In the genomic region with DNA sequence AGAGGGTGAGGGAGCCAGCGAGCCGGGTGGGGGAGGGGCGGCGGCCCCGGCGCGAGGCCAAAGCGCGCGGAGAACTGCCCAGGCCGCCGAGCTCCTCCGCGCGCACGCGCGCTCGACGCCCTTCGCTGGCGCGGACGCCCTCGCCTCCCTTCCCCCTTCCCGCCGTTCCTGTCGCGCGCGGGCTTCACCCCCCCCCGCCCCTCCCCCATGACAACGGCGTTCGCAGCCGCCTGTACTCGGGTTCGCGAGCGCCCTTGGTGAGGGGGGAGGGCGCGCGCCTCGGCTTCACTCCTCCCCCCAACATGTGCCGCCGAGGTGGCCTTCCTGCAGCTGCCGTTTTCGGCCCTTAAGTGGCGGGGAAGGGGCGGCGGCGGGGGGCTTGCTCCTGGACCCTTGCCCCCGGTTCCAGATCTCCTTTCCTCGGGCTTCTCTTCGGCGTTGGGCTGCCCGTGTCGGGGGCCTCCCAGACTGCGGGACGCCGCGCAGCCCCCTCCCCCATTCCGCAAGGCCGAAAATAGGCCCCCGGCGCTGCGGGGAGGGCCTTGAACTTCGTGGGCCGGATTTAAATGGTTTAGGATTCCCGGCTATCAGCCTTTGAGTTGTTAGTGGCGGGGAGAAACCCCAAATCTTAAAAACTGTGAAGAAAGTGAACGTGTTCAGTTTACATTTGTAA, we compare ENCODE assay signal across 1 cellular context.
TF ChIP-seq lines count a peak whose summit lies in the region.

No MANE protein-coding gene starts in this region.

TF ChIP-seq in HEK293, 187 proteins besides CTCF, POLR2A, EP300 and RAD21 (continued from another document and continues in another):
- TF ChIP-seq, protein P1, sequence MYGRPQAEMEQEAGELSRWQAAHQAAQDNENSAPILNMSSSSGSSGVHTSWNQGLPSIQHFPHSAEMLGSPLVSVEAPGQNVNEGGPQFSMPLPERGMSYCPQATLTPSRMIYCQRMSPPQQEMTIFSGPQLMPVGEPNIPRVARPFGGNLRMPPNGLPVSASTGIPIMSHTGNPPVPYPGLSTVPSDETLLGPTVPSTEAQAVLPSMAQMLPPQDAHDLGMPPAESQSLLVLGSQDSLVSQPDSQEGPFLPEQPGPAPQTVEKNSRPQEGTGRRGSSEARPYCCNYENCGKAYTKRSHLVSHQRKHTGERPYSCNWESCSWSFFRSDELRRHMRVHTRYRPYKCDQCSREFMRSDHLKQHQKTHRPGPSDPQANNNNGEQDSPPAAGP (tag by site-specific recombination; IDR thresholded peaks at IDR 0.05): peak; percentile 72; the same call in 1 of the 2 replicates
- TF ChIP-seq, protein P2, sequence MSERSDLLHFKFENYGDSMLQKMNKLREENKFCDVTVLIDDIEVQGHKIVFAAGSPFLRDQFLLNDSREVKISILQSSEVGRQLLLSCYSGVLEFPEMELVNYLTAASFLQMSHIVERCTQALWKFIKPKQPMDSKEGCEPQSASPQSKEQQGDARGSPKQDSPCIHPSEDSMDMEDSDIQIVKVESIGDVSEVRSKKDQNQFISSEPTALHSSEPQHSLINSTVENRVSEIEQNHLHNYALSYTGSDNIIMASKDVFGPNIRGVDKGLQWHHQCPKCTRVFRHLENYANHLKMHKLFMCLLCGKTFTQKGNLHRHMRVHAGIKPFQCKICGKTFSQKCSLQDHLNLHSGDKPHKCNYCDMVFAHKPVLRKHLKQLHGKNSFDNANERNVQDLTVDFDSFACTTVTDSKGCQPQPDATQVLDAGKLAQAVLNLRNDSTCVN (tag by site-specific recombination; optimal IDR thresholded peaks at IDR 0.05): peak; percentile 65
- TF ChIP-seq ZNF768 (tag by site-specific recombination; IDR thresholded peaks at IDR 0.05) (no peak), ZNF394 (tag by site-specific recombination; IDR thresholded peaks at IDR 0.05; ENCODE audit: borderline replicate concordance) (peak; percentile 13; the same call in 1 of the 2 replicates), ZNF132 (tag by site-specific recombination; IDR thresholded peaks at IDR 0.05; ENCODE audit: borderline replicate concordance) (no peak), KLF9 (tag by site-specific recombination; IDR thresholded peaks at IDR 0.05; ENCODE audit: low read depth) (0 out of 2 replicates have a peak, but pooled peaks have one; percentile 24), ZNF585B (tag by site-specific recombination; IDR thresholded peaks at IDR 0.05) (no peak), ZBTB44 (tag by site-specific recombination; IDR thresholded peaks at IDR 0.05) (0 out of 2 replicates have a peak, but pooled peaks have one; percentile 4), ZNF621 (tag by site-specific recombination; IDR thresholded peaks at IDR 0.05) (no peak), ZNF146 (tag by site-specific recombination; IDR thresholded peaks at IDR 0.05) (0 out of 2 replicates have a peak, but pooled peaks have one; percentile 3), ZNF362 (tag by site-specific recombination; IDR thresholded peaks at IDR 0.05) (no peak), ZBTB20 (tag by site-specific recombination; IDR thresholded peaks at IDR 0.05) (no peak), KLF1 (tag by site-specific recombination; IDR thresholded peaks at IDR 0.05) (no peak; the same call in 1 of the 2 replicates), ZFP3 (tag by site-specific recombination; IDR thresholded peaks at IDR 0.05; ENCODE audit: low read depth) (no peak), SP3 (tag by site-specific recombination; IDR thresholded peaks at IDR 0.05) (peak; percentile 59), ZNF549 (tag by site-specific recombination; IDR thresholded peaks at IDR 0.05) (no peak), ZNF391 (tag by site-specific recombination; IDR thresholded peaks at IDR 0.05; ENCODE audit: borderline replicate concordance, low read depth) (0 out of 2 replicates have a peak, but pooled peaks have one; percentile 27), TSHZ1 (tag by site-specific recombination; IDR thresholded peaks at IDR 0.05; ENCODE audit: borderline replicate concordance) (no peak), ZNF2 (tag by site-specific recombination; IDR thresholded peaks at IDR 0.05) (no peak), ZBTB48 (tag by site-specific recombination; IDR thresholded peaks at IDR 0.05) (no peak), PATZ1 (tag by site-specific recombination; IDR thresholded peaks at IDR 0.05) (peak; percentile 89), WT1 (tag by site-specific recombination; IDR thresholded peaks at IDR 0.05) (no peak), ZNF341 (tag by site-specific recombination; IDR thresholded peaks at IDR 0.05; ENCODE audit: low read depth) (peak; percentile 36), ZXDB (tag by site-specific recombination; IDR thresholded peaks at IDR 0.05) (peak; percentile 70), ZFP37 (tag by site-specific recombination; IDR thresholded peaks at IDR 0.05) (peak; percentile 48; the same call in 1 of the 2 replicates), ZIC2 (tag by site-specific recombination; IDR thresholded peaks at IDR 0.05) (peak; percentile 32; the same call in 1 of the 2 replicates), ZNF184 (tag by site-specific recombination; IDR thresholded peaks at IDR 0.05) (no peak), ZNF626 (tag by site-specific recombination; IDR thresholded peaks at IDR 0.05) (no peak), ZNF449 (tag by site-specific recombination; IDR thresholded peaks at IDR 0.05) (no peak), KLF10 (tag by site-specific recombination; IDR thresholded peaks at IDR 0.05) (peak; percentile 36; the same call in 1 of the 2 replicates), BCL11B (tag by site-specific recombination; IDR thresholded peaks at IDR 0.05; ENCODE audit: low read depth) (0 out of 2 replicates have a peak, but pooled peaks have one; percentile 42), KLF16 (tag by site-specific recombination; IDR thresholded peaks at IDR 0.05) (peak; percentile 70), ZNF561 (tag by site-specific recombination; IDR thresholded peaks at IDR 0.05; ENCODE audit: borderline replicate concordance) (0 out of 2 replicates have a peak, but pooled peaks have one; percentile 41), ZNF501 (tag by site-specific recombination; IDR thresholded peaks at IDR 0.05) (0 out of 2 replicates have a peak, but pooled peaks have one; percentile 25), ZBTB7A (tag by site-specific recombination; IDR thresholded peaks at IDR 0.05; ENCODE audit: low read depth) (0 out of 2 replicates have a peak, but pooled peaks have one; percentile 36), MEIS1 (CRISPR knock-in tag; IDR thresholded peaks at IDR 0.05; ENCODE audit: borderline replicate concordance) (no peak)
- TF ChIP-seq, protein P3, sequence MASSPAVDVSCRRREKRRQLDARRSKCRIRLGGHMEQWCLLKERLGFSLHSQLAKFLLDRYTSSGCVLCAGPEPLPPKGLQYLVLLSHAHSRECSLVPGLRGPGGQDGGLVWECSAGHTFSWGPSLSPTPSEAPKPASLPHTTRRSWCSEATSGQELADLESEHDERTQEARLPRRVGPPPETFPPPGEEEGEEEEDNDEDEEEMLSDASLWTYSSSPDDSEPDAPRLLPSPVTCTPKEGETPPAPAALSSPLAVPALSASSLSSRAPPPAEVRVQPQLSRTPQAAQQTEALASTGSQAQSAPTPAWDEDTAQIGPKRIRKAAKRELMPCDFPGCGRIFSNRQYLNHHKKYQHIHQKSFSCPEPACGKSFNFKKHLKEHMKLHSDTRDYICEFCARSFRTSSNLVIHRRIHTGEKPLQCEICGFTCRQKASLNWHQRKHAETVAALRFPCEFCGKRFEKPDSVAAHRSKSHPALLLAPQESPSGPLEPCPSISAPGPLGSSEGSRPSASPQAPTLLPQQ (tag by site-specific recombination; IDR thresholded peaks at IDR 0.05): no peak
- TF ChIP-seq, protein P4, sequence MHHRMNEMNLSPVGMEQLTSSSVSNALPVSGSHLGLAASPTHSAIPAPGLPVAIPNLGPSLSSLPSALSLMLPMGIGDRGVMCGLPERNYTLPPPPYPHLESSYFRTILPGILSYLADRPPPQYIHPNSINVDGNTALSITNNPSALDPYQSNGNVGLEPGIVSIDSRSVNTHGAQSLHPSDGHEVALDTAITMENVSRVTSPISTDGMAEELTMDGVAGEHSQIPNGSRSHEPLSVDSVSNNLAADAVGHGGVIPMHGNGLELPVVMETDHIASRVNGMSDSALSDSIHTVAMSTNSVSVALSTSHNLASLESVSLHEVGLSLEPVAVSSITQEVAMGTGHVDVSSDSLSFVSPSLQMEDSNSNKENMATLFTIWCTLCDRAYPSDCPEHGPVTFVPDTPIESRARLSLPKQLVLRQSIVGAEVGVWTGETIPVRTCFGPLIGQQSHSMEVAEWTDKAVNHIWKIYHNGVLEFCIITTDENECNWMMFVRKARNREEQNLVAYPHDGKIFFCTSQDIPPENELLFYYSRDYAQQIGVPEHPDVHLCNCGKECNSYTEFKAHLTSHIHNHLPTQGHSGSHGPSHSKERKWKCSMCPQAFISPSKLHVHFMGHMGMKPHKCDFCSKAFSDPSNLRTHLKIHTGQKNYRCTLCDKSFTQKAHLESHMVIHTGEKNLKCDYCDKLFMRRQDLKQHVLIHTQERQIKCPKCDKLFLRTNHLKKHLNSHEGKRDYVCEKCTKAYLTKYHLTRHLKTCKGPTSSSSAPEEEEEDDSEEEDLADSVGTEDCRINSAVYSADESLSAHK (tag by site-specific recombination; IDR thresholded peaks at IDR 0.05): peak; percentile 17; the same call in 1 of the 2 replicates
